24 cellular contexts compared by ENCODE assay signal in the genomic region with DNA sequence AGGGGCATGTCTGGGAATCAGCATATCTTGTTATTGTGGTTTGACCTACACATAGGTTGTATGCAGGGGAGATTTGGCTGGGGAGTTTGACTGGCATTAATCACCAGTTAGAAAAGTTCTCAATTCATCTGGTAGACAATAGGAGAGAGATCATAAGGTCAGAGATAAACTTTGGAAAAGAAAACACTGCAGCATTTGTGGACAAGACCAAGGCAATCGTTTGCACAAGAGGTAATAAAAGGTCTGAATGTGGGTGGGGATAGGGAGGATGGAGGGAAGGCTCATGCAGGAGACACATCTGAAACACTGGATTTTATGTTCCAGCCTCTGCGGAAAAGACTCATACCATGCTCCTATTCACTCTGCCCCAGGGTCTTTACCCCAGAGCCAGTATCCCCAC.
A peak's percentile ranks its signal among the peaks of the same experiment; 100 is the strongest.
DNase-seq lines count a peak whose midpoint lies in the region; ATAC-seq and TF ChIP-seq lines count a peak whose summit lies in the region.
"Had no signal": no experiment of that assay in that cellular context is flagged by ENCODE, and none has a peak within 500 bp of the region (broad histone marks: within the 10 kb centered on the region; RNA-seq: fewer than 3 reads in every experiment).

No MANE protein-coding gene starts in this region.

- no peaks in the 10 kb centered on the region for H3K36me3 Mint-ChIP-seq in Caco-2 (ENCODE audit: insufficient read depth, unreplicated experiment)
- H3K36me3 Mint-ChIP-seq in stimulated activated naive B cell treated with anti-CD40 and anti-IgM and Interleukin-4, amounts not matched to agents 10 μg/mL and 1 μg/mL and 100 μg/mL, for 72 hours, result no peaks in the 10 kb centered on the region

- H3K36me3 ChIP-seq in Caco-2 (ENCODE audit: control insufficient read depth, insufficient read depth, low read length), result no peaks in the 10 kb centered on the region
- no peaks in the 10 kb centered on the region for H3K36me3 ChIP-seq in mucosa of descending colon (ENCODE audit: low read depth)
- H3K36me3 ChIP-seq: HAP-1, SJSA1 had no signal

- TF ChIP-seq CTCF in Caco-2 (IDR thresholded peaks at IDR 0.05; ENCODE audit: insufficient read depth in 1 of 2, low read depth in 1 of 2, low read length in 1 of 2, severe bottlenecking in 1 of 2, unreplicated experiment in 1 of 2), result no peak
- no peak for TF ChIP-seq CTCF in mucosa of descending colon (IDR thresholded peaks at IDR 0.05)

- no peak overlapping the region for H3K27ac Mint-ChIP-seq in Caco-2 (ENCODE audit: unreplicated experiment)
- H3K27ac Mint-ChIP-seq in stimulated activated naive B cell treated with anti-CD40 and anti-IgM and Interleukin-4, amounts not matched to agents 10 μg/mL and 1 μg/mL and 100 μg/mL, for 72 hours, result no peak overlapping the region
- H3K27ac Mint-ChIP-seq: HFFc6 had no signal

- H3K4me1 Mint-ChIP-seq in Caco-2 (ENCODE audit: low read depth, unreplicated experiment), result peaks cover 32% of the 10 kb centered on the region
- no peaks in the 10 kb centered on the region for H3K4me1 Mint-ChIP-seq in stimulated activated naive B cell treated with anti-CD40 and anti-IgM and Interleukin-4, amounts not matched to agents 10 μg/mL and 1 μg/mL and 100 μg/mL, for 72 hours

- no peak overlapping the region for H3K4me3 ChIP-seq in Caco-2 (ENCODE audit: low read depth, low read length)
- H3K4me3 ChIP-seq in mucosa of descending colon, result no peak overlapping the region
- H3K4me3 ChIP-seq: HAP-1, SJSA1 had no signal

- H3K27me3 Mint-ChIP-seq in Caco-2 (ENCODE audit: insufficient read depth, unreplicated experiment), result no peaks in the 10 kb centered on the region
- H3K27me3 Mint-ChIP-seq in stimulated activated naive B cell treated with anti-CD40 and anti-IgM and Interleukin-4, amounts not matched to agents 10 μg/mL and 1 μg/mL and 100 μg/mL, for 72 hours, result peaks cover 5% of the 10 kb centered on the region in 2 donors

- H3K4me1 ChIP-seq in Caco-2, result peaks cover 57% of the 10 kb centered on the region
- H3K4me1 ChIP-seq in mucosa of descending colon (ENCODE audit: low read depth), result no peaks in the 10 kb centered on the region
- H3K4me1 ChIP-seq: HAP-1, SJSA1 had no signal

- intact Hi-C loops in Caco-2 (cut with micrococcal nuclease; ENCODE audit: unreplicated experiment) (loop anchor here (1.0 to 5.0 kb wide), 2 partner anchors 15 to 105 kb away; no protein-coding TSS in a partner anchor), left colon (cut with DNase I, micrococcal nuclease) (no loop called here), mucosa of descending colon (cut with DNase I, micrococcal nuclease) (no loop called here)

- peak; percentile 98 for ATAC-seq in left colon
- peak; percentile 86 for ATAC-seq in mucosa of descending colon
- no peak for ATAC-seq in GM19467 (IDR thresholded peaks at IDR 0.05; ENCODE audit: unreplicated experiment)
- ATAC-seq in GM18868 (IDR thresholded peaks at IDR 0.05; ENCODE audit: unreplicated experiment), result no peak
- no peak for ATAC-seq in GM21526 (IDR thresholded peaks at IDR 0.05; ENCODE audit: low FRiP score, unreplicated experiment)
- no peak for ATAC-seq in stimulated activated naive B cell treated with anti-CD40 and anti-IgM and Interleukin-4, amounts not matched to agents 10 μg/mL and 1 μg/mL and 100 μg/mL, for 72 hours (replicated peaks)

- peak; percentile 67 for DNase-seq in Caco-2
- peak; percentile 15 for DNase-seq in amniotic epithelial cell (ENCODE audit: low read depth)
- no peak for DNase-seq in left colon
- DNase-seq in mucosa of descending colon, result peak in 1 of 3 donors; percentile 9
- no peak for DNase-seq in stimulated activated naive B cell treated with anti-CD40 and anti-IgM and Interleukin-4, amounts not matched to agents 10 μg/mL and 1 μg/mL and 100 μg/mL, for 72 hours
- DNase-seq: 8988T, DMS153, GOT3, HFFc6, KBM-7, MV-4-11, NCI-H1105, NCI-H1436 treated with DMSO at 0.1 percent for 48 hours, NCI-H1930, NCI-H2107, NCI-H446, NCI-H526, Right ventricle myocardium superior, RPMI8226 had no signal

- CTCF ChIA-PET in Caco-2 (lab: Charles Lee), result no interaction called here

- H3K9me3 ChIP-seq in Caco-2 (no peaks in the 10 kb centered on the region), mucosa of descending colon (no peaks in the 10 kb centered on the region)
- H3K9me3 ChIP-seq: HAP-1, SJSA1 had no signal

- POLR2A ChIA-PET in Caco-2 (lab: Charles Lee), result no interaction called here

- peaks cover 17% of the 10 kb centered on the region for H3K9me3 Mint-ChIP-seq in Caco-2 (ENCODE audit: unreplicated experiment)
- H3K9me3 Mint-ChIP-seq in stimulated activated naive B cell treated with anti-CD40 and anti-IgM and Interleukin-4, amounts not matched to agents 10 μg/mL and 1 μg/mL and 100 μg/mL, for 72 hours, result peaks cover 1 to 3% of the 10 kb centered on the region in 2 donors
- H3K9me3 Mint-ChIP-seq: HFFc6 had no signal

- peak overlapping the region; percentile 3 for H3K4me3 Mint-ChIP-seq in Caco-2 (ENCODE audit: unreplicated experiment)
- H3K4me3 Mint-ChIP-seq in stimulated activated naive B cell treated with anti-CD40 and anti-IgM and Interleukin-4, amounts not matched to agents 10 μg/mL and 1 μg/mL and 100 μg/mL, for 72 hours, result no peak overlapping the region
- H3K4me3 Mint-ChIP-seq: HFFc6 had no signal

- H3K27me3 ChIP-seq in Caco-2 (replicated peaks; ENCODE audit: control insufficient read depth, insufficient read depth, low read length), result no peaks in the 10 kb centered on the region
- H3K27me3 ChIP-seq: SJSA1 had no signal

- no TSS peak for BruUV-seq in Caco-2 (replicated peaks; lab: Mats Ljungman, UMichigan)

Comparison
In these comparisons a context has a peak if more than half of its experiments do, and no peak if none do; other contexts are left out.
1. DNase-seq: peak in Caco-2 (2 of 2) and amniotic epithelial cell (single experiment); none in left colon (0 of 2) and stimulated activated naive B cell treated with anti-CD40 and anti-IgM and Interleukin-4, amounts not matched to agents 10 μg/mL and 1 μg/mL and 100 μg/mL, for 72 hours (single experiment).
2. ATAC-seq: peak in left colon (single experiment) and mucosa of descending colon (single experiment); none in GM19467 (single experiment), GM18868 (single experiment), GM21526 (single experiment) and stimulated activated naive B cell treated with anti-CD40 and anti-IgM and Interleukin-4, amounts not matched to agents 10 μg/mL and 1 μg/mL and 100 μg/mL, for 72 hours (0 of 2).